In the genomic region with DNA sequence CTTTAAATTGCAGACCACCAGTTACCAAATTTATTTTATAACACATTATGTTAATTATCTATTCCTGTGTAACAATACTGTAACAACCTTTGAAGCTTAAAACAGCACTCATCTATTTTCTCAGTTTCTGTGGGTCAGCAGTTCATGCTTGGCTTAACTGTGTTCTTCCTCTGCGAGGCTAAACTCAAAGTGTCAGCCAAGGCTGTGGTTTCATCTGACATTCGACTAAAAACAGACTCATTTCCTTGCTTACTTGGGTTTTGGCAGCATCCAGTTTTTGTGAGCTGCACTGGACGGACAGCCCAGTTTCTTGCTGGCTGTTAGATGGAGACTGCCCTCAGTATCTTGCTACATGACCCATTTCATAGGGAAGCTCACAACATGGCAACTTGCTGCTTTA, we compare ENCODE assay signal across 11 cellular contexts.
DNase-seq lines count a peak whose midpoint lies in the region; ATAC-seq, FAIRE-seq and TF ChIP-seq lines count a peak whose summit lies in the region.
"Had no signal": no experiment of that assay in that cellular context is flagged by ENCODE, and none has a peak within 500 bp of the region (broad histone marks: within the 10 kb centered on the region; RNA-seq: fewer than 3 reads in every experiment).

No MANE protein-coding gene starts in this region.

- no peak overlapping the region for H3K4me3 ChIP-seq in fibroblast of villous mesenchyme (ENCODE audit: low read depth, low read length)
- H3K4me3 ChIP-seq: lower lobe of right lung had no signal

- FAIRE-seq in GM18507 (lab: Jason Lieb, UNC) = peak; percentile 71
- FAIRE-seq: HTR-8/SVneo had no signal

- H3K9me3 Mint-ChIP-seq in glutamatergic neuron (ENCODE audit: unreplicated experiment) = no peaks in the 10 kb centered on the region
- H3K9me3 Mint-ChIP-seq in endothelial cell (ENCODE audit: unreplicated experiment) = no peaks in the 10 kb centered on the region

- no peaks in the 10 kb centered on the region for H3K36me3 Mint-ChIP-seq in glutamatergic neuron (ENCODE audit: unreplicated experiment)
- H3K36me3 Mint-ChIP-seq in endothelial cell (ENCODE audit: low read depth, unreplicated experiment) = no peaks in the 10 kb centered on the region

- TF ChIP-seq CTCF in fibroblast of villous mesenchyme (IDR thresholded peaks at IDR 0.05; ENCODE audit: insufficient read depth, low read depth, low read length) (no peak), glutamatergic neuron (IDR thresholded peaks at IDR 0.05; ENCODE audit: partially characterized antibody, unreplicated experiment) (no peak), endothelial cell (IDR thresholded peaks at IDR 0.05; ENCODE audit: unreplicated experiment) (no peak)

- H3K4me3 Mint-ChIP-seq in glutamatergic neuron (ENCODE audit: unreplicated experiment) (no peak overlapping the region), endothelial cell (ENCODE audit: unreplicated experiment) (no peak overlapping the region)

- ATAC-seq in GM21529 (IDR thresholded peaks at IDR 0.05; ENCODE audit: unreplicated experiment) (peak; percentile 91), HG03378 (IDR thresholded peaks at IDR 0.05; ENCODE audit: unreplicated experiment) (peak; percentile 79)

- no peak overlapping the region for H3K27ac Mint-ChIP-seq in glutamatergic neuron (ENCODE audit: unreplicated experiment)
- H3K27ac Mint-ChIP-seq in endothelial cell (ENCODE audit: unreplicated experiment) = no peak overlapping the region

- H3K4me1 Mint-ChIP-seq in glutamatergic neuron (ENCODE audit: low read depth, unreplicated experiment) (no peaks in the 10 kb centered on the region), endothelial cell (ENCODE audit: unreplicated experiment) (no peaks in the 10 kb centered on the region)

- DNase-seq in GM18507 (ENCODE audit: extremely low spot score, insufficient read length, low read depth) (no peak), fibroblast of villous mesenchyme (ENCODE audit: low read depth) (peak; percentile 0), ureter (ENCODE audit: low spot score) (no peak), glutamatergic neuron (no peak), endothelial cell (ENCODE audit: low spot score) (no peak), NCI-H345 (lab: John Stamatoyannopoulos, UW) (no peak)
- DNase-seq: activated CD4-positive, alpha-beta T cell treated with anti-CD3 and anti-CD28 coated beads, Interleukin-2, amount 50 U/mL, for 48 hours; lower lobe of right lung had no signal

- H3K27me3 Mint-ChIP-seq in glutamatergic neuron (ENCODE audit: unreplicated experiment) (no peaks in the 10 kb centered on the region), endothelial cell (ENCODE audit: unreplicated experiment) (no peaks in the 10 kb centered on the region)
